ENCODE assay signal across 1 cellular context in genomic region chr15:34209421-34210282, GRCh38.
TF ChIP-seq lines count a peak whose summit lies in the region.

Gene KATNBL1 (minus strand): TSS chr15:34210096. CDS start chr15:34163676, 46,420 bp downstream.

TF ChIP-seq in HepG2, 621 proteins besides CTCF, POLR2A, EP300 and RAD21 (continued from another document and continues in another):
- TF ChIP-seq ZNF800 (CRISPR knock-in tag; IDR thresholded peaks at IDR 0.05) (peak; percentile 62; the same call in 1 of the 2 replicates), CBX5 (CRISPR knock-in tag; IDR thresholded peaks at IDR 0.05; ENCODE audit: borderline replicate concordance) (peak; percentile 66; the same call in 1 of the 2 replicates), MAFK (conservative IDR thresholded peaks at IDR 0.05 in 1 of 2, IDR thresholded peaks at IDR 0.05 in 1 of 2; ENCODE audit: low read length in 2 of 2) (no peak), PHF8 (CRISPR knock-in tag; IDR thresholded peaks at IDR 0.05) (peak; percentile 95), ZSCAN20 (CRISPR knock-in tag; IDR thresholded peaks at IDR 0.05; ENCODE audit: borderline replicate concordance) (0 out of 2 replicates have a peak, but pooled peaks have one; percentile 71), RBM39 (IDR thresholded peaks at IDR 0.05; ENCODE audit: low read depth, low read length, poor library complexity, severe bottlenecking) (peak; percentile 73), TSC22D2 (CRISPR knock-in tag; IDR thresholded peaks at IDR 0.05; ENCODE audit: borderline replicate concordance) (peak; percentile 24; the same call in 1 of the 2 replicates), ZNF124 (CRISPR knock-in tag; IDR thresholded peaks at IDR 0.05) (peak; percentile 52; the same call in 1 of the 2 replicates), ZBTB20 (CRISPR knock-in tag; IDR thresholded peaks at IDR 0.05; ENCODE audit: borderline replicate concordance, low read depth) (no peak), ZFY (CRISPR knock-in tag; IDR thresholded peaks at IDR 0.05) (peak; percentile 98), ZNF687 (CRISPR knock-in tag; IDR thresholded peaks at IDR 0.05) (peak; percentile 82), NCOA5 (CRISPR knock-in tag; IDR thresholded peaks at IDR 0.05) (no peak), NFYB (CRISPR knock-in tag; IDR thresholded peaks at IDR 0.05) (peak; percentile 22; the same call in 1 of the 2 replicates), THRA (CRISPR knock-in tag; IDR thresholded peaks at IDR 0.05; ENCODE audit: borderline replicate concordance) (peak; percentile 68; the same call in 1 of the 2 replicates), DRAP1 (CRISPR knock-in tag; IDR thresholded peaks at IDR 0.05) (peak; percentile 75), RARA (CRISPR knock-in tag; IDR thresholded peaks at IDR 0.05) (peak; percentile 49; the same call in 1 of the 2 replicates), E2F1 (CRISPR knock-in tag; IDR thresholded peaks at IDR 0.05) (peak; percentile 85), THAP9 (CRISPR knock-in tag; IDR thresholded peaks at IDR 0.05; ENCODE audit: borderline replicate concordance) (peak; percentile 76; the same call in 1 of the 2 replicates), ZNF710 (CRISPR knock-in tag; IDR thresholded peaks at IDR 0.05; ENCODE audit: borderline replicate concordance) (no peak), ZBTB44 (CRISPR knock-in tag; IDR thresholded peaks at IDR 0.05) (no peak), ZFP91 (CRISPR knock-in tag; IDR thresholded peaks at IDR 0.05; ENCODE audit: borderline replicate concordance) (peak; percentile 81; the same call in 1 of the 2 replicates), ZNF414 (CRISPR knock-in tag; IDR thresholded peaks at IDR 0.05) (peak; percentile 48; the same call in 1 of the 2 replicates), MED1 (CRISPR knock-in tag; IDR thresholded peaks at IDR 0.05) (peak; percentile 57), ZNF451 (CRISPR knock-in tag; IDR thresholded peaks at IDR 0.05) (no peak), RARG (CRISPR knock-in tag; IDR thresholded peaks at IDR 0.05; ENCODE audit: low read depth) (no peak), TBL1XR1 (IDR thresholded peaks at IDR 0.05; ENCODE audit: borderline replicate concordance, low read length, partially characterized antibody) (peak; percentile 38), ZNF232 (CRISPR knock-in tag; IDR thresholded peaks at IDR 0.05; ENCODE audit: borderline replicate concordance) (peak; percentile 80), DMAP1 (CRISPR knock-in tag; IDR thresholded peaks at IDR 0.05) (peak; percentile 59; the same call in 1 of the 2 replicates), THAP11 (CRISPR knock-in tag; IDR thresholded peaks at IDR 0.05) (peak; percentile 68; the same call in 1 of the 2 replicates), NAIF1 (CRISPR knock-in tag; IDR thresholded peaks at IDR 0.05; ENCODE audit: borderline replicate concordance) (0 out of 2 replicates have a peak, but pooled peaks have one; percentile 23), GABPB1 (CRISPR knock-in tag; IDR thresholded peaks at IDR 0.05) (peak; percentile 79), ZNF567 (CRISPR knock-in tag; IDR thresholded peaks at IDR 0.05; ENCODE audit: borderline replicate concordance) (peak; percentile 57; the same call in 1 of the 2 replicates), ZNF501 (CRISPR knock-in tag; IDR thresholded peaks at IDR 0.05) (peak; percentile 46; the same call in 1 of the 2 replicates), CBFB (CRISPR knock-in tag; IDR thresholded peaks at IDR 0.05) (peak; percentile 23; the same call in 1 of the 2 replicates)
